In genomic region chr3:96750094-96750767, GRCh38 we compare ENCODE assay signal across 29 cellular contexts.
"Had no signal": no experiment of that assay in that cellular context is flagged by ENCODE, and none has a peak within 500 bp of the region (broad histone marks: within the 10 kb centered on the region; RNA-seq: fewer than 3 reads in every experiment).

No MANE protein-coding gene starts in this region.

- H3K27me3 Mint-ChIP-seq: memory B cell; naive thymus-derived CD8-positive, alpha-beta T cell; stimulated activated naive CD8-positive, alpha-beta T cell treated with anti-CD3 and anti-CD28 coated beads, Interleukin-15, Interleukin-2, amounts not matched to agents 100 ng/mL and 50 ng/mL, for 24 hours; type B pancreatic cell had no signal

- H3K27ac Mint-ChIP-seq: memory B cell; naive thymus-derived CD8-positive, alpha-beta T cell; nephron; stimulated activated naive CD8-positive, alpha-beta T cell treated with anti-CD3 and anti-CD28 coated beads, Interleukin-15, Interleukin-2, amounts not matched to agents 100 ng/mL and 50 ng/mL, for 24 hours; type B pancreatic cell had no signal

- H3K27ac ChIP-seq: neutrophil, ovary, prostate gland, skin epidermis, suprapubic skin, thoracic aorta, tibial artery, vagina had no signal

- H3K9me3 ChIP-seq: neutrophil, ovary, prostate gland, suprapubic skin, thoracic aorta, tibial artery, vagina had no signal

- H3K4me3 Mint-ChIP-seq: memory B cell; naive thymus-derived CD8-positive, alpha-beta T cell; nephron; neural crest cell; stimulated activated naive CD8-positive, alpha-beta T cell treated with anti-CD3 and anti-CD28 coated beads, Interleukin-15, Interleukin-2, amounts not matched to agents 100 ng/mL and 50 ng/mL, for 24 hours; type B pancreatic cell had no signal

- H3K36me3 ChIP-seq: neutrophil, ovary, prostate gland, suprapubic skin, thoracic aorta, tibial artery, vagina had no signal

- H3K4me1 ChIP-seq: prostate gland, suprapubic skin, tibial artery, vagina had no signal

- H3K4me1 Mint-ChIP-seq: memory B cell; naive thymus-derived CD8-positive, alpha-beta T cell; nephron; neural crest cell had no signal

- DNase-seq: head of caudate nucleus; hippocampal formation; kidney glomerular epithelial cell; left cardiac atrium; midbrain; naive thymus-derived CD8-positive, alpha-beta T cell; occipital lobe; ovary; retina; right cardiac atrium; stimulated activated CD4-positive, alpha-beta T cell treated with anti-CD3 and anti-CD28 coated beads, Interleukin-1b, Interleukin-23, amount 100 ng/mL, for 48 hours; stimulated activated CD4-positive, alpha-beta T cell treated with anti-CD3 and anti-CD28 coated beads, Interleukin-2, amount 100 ng/mL, for 48 hours; stimulated activated CD4-positive, alpha-beta T cell treated with anti-CD3 and anti-CD28 coated beads, Interleukin-4, amount 100 ng/mL, for 4 hours; stimulated activated CD8-positive, alpha-beta memory T cell treated with anti-CD3 and anti-CD28 coated beads, Interleukin-4, amount 100 ng/mL, for 48 hours; stimulated activated naive CD4-positive, alpha-beta T cell; tibial artery had no signal

- ATAC-seq: left cardiac atrium; left lobe of liver; naive thymus-derived CD8-positive, alpha-beta T cell; sciatic nerve had no signal

- H3K36me3 Mint-ChIP-seq: memory B cell; naive thymus-derived CD8-positive, alpha-beta T cell; type B pancreatic cell had no signal

- H3K9me3 Mint-ChIP-seq: nephron, neural crest cell, type B pancreatic cell had no signal

- H3K4me3 ChIP-seq: ovary, prostate gland, skin epidermis, suprapubic skin, thoracic aorta, tibial artery, vagina had no signal

- H3K27me3 ChIP-seq: neutrophil, ovary, suprapubic skin, tibial artery, vagina had no signal
